4 cellular contexts compared by ENCODE assay signal in genomic region chr14:20738292-20738691, GRCh38. TPM values are rescaled to one million over a fixed set of nuclear protein-coding genes. Genes with fewer than 3 reads are reported as not detected.
"Had no signal": no experiment of that assay in that cellular context is flagged by ENCODE, and none has a peak within 500 bp of the region (broad histone marks: within the 10 kb centered on the region; RNA-seq: fewer than 3 reads in every experiment).

No MANE protein-coding gene starts in this region.

RNA-seq across cellular contexts. Expression of gene EDDM3A, which starts 7.4 kb away (rescaled TPM):
- polyA plus RNA-seq: HepG2, IgD-negative memory B cell, IMR-90, K562 had no signal

RNA-seq across cellular contexts. Expression of gene EDDM3B, which starts 29.9 kb away (rescaled TPM):
- polyA plus RNA-seq: HepG2, IgD-negative memory B cell, IMR-90, K562 had no signal

RNA-seq across cellular contexts. Expression of gene RNASE6, which starts 42.8 kb away (rescaled TPM):
- polyA plus RNA-seq: HepG2, IMR-90 had no signal
